23 cellular contexts compared by ENCODE assay signal in genomic region chr19:1527650-1528309, GRCh38. TPM values are rescaled to one million over a fixed set of nuclear protein-coding genes. Genes with fewer than 3 reads are reported as not detected.
A peak's percentile ranks its signal among the peaks of the same experiment; 100 is the strongest.
DNase-seq lines count a peak whose midpoint lies in the region; ATAC-seq, FAIRE-seq and TF ChIP-seq lines count a peak whose summit lies in the region.
"Had no signal": no experiment of that assay in that cellular context is flagged by ENCODE, and none has a peak within 500 bp of the region (broad histone marks: within the 10 kb centered on the region; RNA-seq: fewer than 3 reads in every experiment).

No MANE protein-coding gene starts in this region.

- H3K4me3 ChIP-seq in astrocyte (ENCODE audit: insufficient read depth, low read depth, low read length): no peak overlapping the region
- H3K4me3 ChIP-seq in neural progenitor cell: no peak overlapping the region
- H3K4me3 ChIP-seq: GM23338 had no signal

- H3K9me3 ChIP-seq in astrocyte (ENCODE audit: insufficient read depth, low read depth, low read length) (peaks cover 3% of the 10 kb centered on the region), neural progenitor cell (ENCODE audit: low read depth) (no peaks in the 10 kb centered on the region)

- H3K36me3 ChIP-seq in astrocyte (ENCODE audit: insufficient read depth, low read length) (no peaks in the 10 kb centered on the region), neural progenitor cell (no peaks in the 10 kb centered on the region)

- no peak overlapping the region for H3K4me3 Mint-ChIP-seq in stimulated activated naive CD8-positive, alpha-beta T cell treated with anti-CD3 and anti-CD28 coated beads, Interleukin-15, amount 100 ng/mL, for 72 hours
- H3K4me3 Mint-ChIP-seq in astrocyte (ENCODE audit: unreplicated experiment) (no peak overlapping the region), neural progenitor cell (peak overlapping the region; percentile 46)
- H3K4me3 Mint-ChIP-seq: CD4-positive, alpha-beta T cell; GM23338; HFFc6; IgD-negative memory B cell had no signal

- TF ChIP-seq CTCF in astrocyte (IDR thresholded peaks at IDR 0.05; ENCODE audit: insufficient read depth, low read depth, low read length): no peak
- TF ChIP-seq CTCF in neural progenitor cell (IDR thresholded peaks at IDR 0.05): no peak

- H3K4me1 ChIP-seq in astrocyte (ENCODE audit: insufficient read depth, low read length): no peaks in the 10 kb centered on the region
- no peaks in the 10 kb centered on the region for H3K4me1 ChIP-seq in neural progenitor cell

- H3K27me3 ChIP-seq in astrocyte (ENCODE audit: insufficient read depth, low read length): peaks cover 26% of the 10 kb centered on the region
- peaks cover 51% of the 10 kb centered on the region for H3K27me3 ChIP-seq in neural progenitor cell

- H3K27me3 Mint-ChIP-seq in stimulated activated naive CD8-positive, alpha-beta T cell treated with anti-CD3 and anti-CD28 coated beads, Interleukin-15, amount 100 ng/mL, for 72 hours: peaks cover 80% of the 10 kb centered on the region
- peaks cover 38% of the 10 kb centered on the region for H3K27me3 Mint-ChIP-seq in astrocyte (ENCODE audit: low read depth, unreplicated experiment)
- H3K27me3 Mint-ChIP-seq in neural progenitor cell (ENCODE audit: insufficient read depth, low read depth): peaks cover 29% of the 10 kb centered on the region

- no peak for FAIRE-seq in astrocyte (lab: Jason Lieb, UNC)
- FAIRE-seq: A204.1, GM12892, GM18507, H54, HTR-8/SVneo had no signal

- H3K79me2 ChIP-seq in astrocyte (ENCODE audit: insufficient read depth, low read length) (no peaks in the 10 kb centered on the region), neural progenitor cell (ENCODE audit: low read depth) (no peaks in the 10 kb centered on the region)

- H3K27ac ChIP-seq in astrocyte (ENCODE audit: low read depth, low read length) (no peak overlapping the region), neural progenitor cell (no peak overlapping the region)
- H3K27ac ChIP-seq: C4-2B had no signal

- H3K9ac ChIP-seq in astrocyte (ENCODE audit: low read length) (no peak overlapping the region), neural progenitor cell (no peak overlapping the region)

- peak; percentile 26 for ATAC-seq in stimulated activated naive CD8-positive, alpha-beta T cell treated with anti-CD3 and anti-CD28 coated beads, Interleukin-15, amount 100 ng/mL, for 72 hours
- no peak for ATAC-seq in stimulated activated naive CD8-positive, alpha-beta T cell treated with anti-CD3 and anti-CD28 coated beads, Interleukin-15, Interleukin-2, amounts not matched to agents 100 U/mL and 50 U/mL, for 24 hours
- ATAC-seq in GM18870 (IDR thresholded peaks at IDR 0.05; ENCODE audit: unreplicated experiment) (no peak), HG03139 (IDR thresholded peaks at IDR 0.05; ENCODE audit: unreplicated experiment) (no peak)
- ATAC-seq: GM23338 had no signal

- H3K9me3 Mint-ChIP-seq in stimulated activated naive CD8-positive, alpha-beta T cell treated with anti-CD3 and anti-CD28 coated beads, Interleukin-15, amount 100 ng/mL, for 72 hours: no peaks in the 10 kb centered on the region
- H3K9me3 Mint-ChIP-seq in astrocyte (ENCODE audit: unreplicated experiment): peaks cover 4% of the 10 kb centered on the region
- peaks cover 6% of the 10 kb centered on the region for H3K9me3 Mint-ChIP-seq in neural progenitor cell
- H3K9me3 Mint-ChIP-seq: CD4-positive, alpha-beta T cell had no signal

- peaks cover 9% of the 10 kb centered on the region for H3K4me1 Mint-ChIP-seq in stimulated activated naive CD8-positive, alpha-beta T cell treated with anti-CD3 and anti-CD28 coated beads, Interleukin-15, amount 100 ng/mL, for 72 hours
- H3K4me1 Mint-ChIP-seq in astrocyte (ENCODE audit: low read depth, unreplicated experiment): no peaks in the 10 kb centered on the region
- peaks cover 7% of the 10 kb centered on the region for H3K4me1 Mint-ChIP-seq in neural progenitor cell

- H2AFZ ChIP-seq in astrocyte (ENCODE audit: low read depth, low read length) (no peak overlapping the region), neural progenitor cell (replicated peaks) (no peak overlapping the region)
- H2AFZ ChIP-seq: GM23338 had no signal

- DNase-seq in stimulated activated naive CD8-positive, alpha-beta T cell treated with anti-CD3 and anti-CD28 coated beads, Interleukin-15, amount 100 ng/mL, for 72 hours: no peak
- DNase-seq in stimulated activated naive CD8-positive, alpha-beta T cell treated with anti-CD3 and anti-CD28 coated beads, Interleukin-15, Interleukin-2, amounts not matched to agents 100 U/mL and 50 U/mL, for 24 hours: no peak
- DNase-seq in astrocyte (ENCODE audit: low read depth): no peak
- DNase-seq in neural progenitor cell (ENCODE audit: low spot score): no peak
- no peak for DNase-seq in cerebellar nuclear complex (lab: John Stamatoyannopoulos, UW)
- DNase-seq: AML-193; CD4-positive, alpha-beta T cell; DMS153; DMS79; GDM1; HCEC 1CT; HFFc6 had no signal

- no peak overlapping the region for H3K27ac Mint-ChIP-seq in stimulated activated naive CD8-positive, alpha-beta T cell treated with anti-CD3 and anti-CD28 coated beads, Interleukin-15, amount 100 ng/mL, for 72 hours
- H3K27ac Mint-ChIP-seq in astrocyte (ENCODE audit: unreplicated experiment) (peak overlapping the region; percentile 58), neural progenitor cell (no peak overlapping the region)
- H3K27ac Mint-ChIP-seq: CD4-positive, alpha-beta T cell; GM23338; HFFc6; IgD-negative memory B cell had no signal

- peaks cover 11% of the 10 kb centered on the region for H3F3A ChIP-seq in neural progenitor cell (ENCODE audit: low read depth)

- H3K4me2 ChIP-seq in astrocyte (ENCODE audit: low read length): no peak overlapping the region
- no peak overlapping the region for H3K4me2 ChIP-seq in neural progenitor cell
- H3K4me2 ChIP-seq: GM23338 had no signal

- H3K36me3 Mint-ChIP-seq in astrocyte (ENCODE audit: low read depth, unreplicated experiment) (peaks cover 3% of the 10 kb centered on the region), neural progenitor cell (peaks cover 5% of the 10 kb centered on the region)
- H3K36me3 Mint-ChIP-seq: IgD-negative memory B cell had no signal

- H4K20me1 ChIP-seq in astrocyte (ENCODE audit: insufficient read depth, low read length): peaks cover 7% of the 10 kb centered on the region
- peaks cover 10% of the 10 kb centered on the region for H4K20me1 ChIP-seq in neural progenitor cell (ENCODE audit: low read depth)

RNA-seq across cellular contexts. Expression of gene PLK5, which starts 3.9 kb away (rescaled TPM):
- total RNA-seq in astrocyte (0.09 TPM in 1 of 2 replicates, not detected in the other), neural progenitor cell (ENCODE audit: low replicate concordance) (0.81 TPM in 1 of 2 replicates, not detected in the other)
- total RNA-seq: Daoy had no signal

RNA-seq across cellular contexts. Expression of gene ADAMTSL5, which starts 15.0 kb away (rescaled TPM):
- total RNA-seq in astrocyte (4.7 and 5.5 TPM in 2 replicates), neural progenitor cell (ENCODE audit: low replicate concordance) (0.12 and 0.13 TPM in 2 replicates)

RNA-seq across cellular contexts. Expression of gene REEP6, which starts 36.8 kb away (rescaled TPM):
- 5.7 and 6.6 TPM in 2 replicates for total RNA-seq in astrocyte
- 4.8 and 13.0 TPM in 2 replicates for total RNA-seq in neural progenitor cell (ENCODE audit: low replicate concordance)

RNA-seq across cellular contexts. Expression of gene PCSK4, which starts 37.6 kb away (rescaled TPM):
- total RNA-seq in astrocyte (2.7 and 3.9 TPM in 2 replicates), neural progenitor cell (ENCODE audit: low replicate concordance) (3.6 and 12.5 TPM in 2 replicates)

RNA-seq across cellular contexts. Expression of gene MEX3D, which starts 40.3 kb away (rescaled TPM):
- 51.8 and 52.1 TPM in 2 replicates for total RNA-seq in astrocyte
- total RNA-seq in neural progenitor cell (ENCODE audit: low replicate concordance): 15.9 and 87.3 TPM in 2 replicates
